In genomic region chr19:39381910-39382611, GRCh38 we compare ENCODE assay signal across 1 cellular context.
TF ChIP-seq lines count a peak whose summit lies in the region.

No MANE protein-coding gene starts in this region.

TF ChIP-seq in GM23338, 12 proteins besides CTCF, POLR2A, EP300 and RAD21:
- no peak for TF ChIP-seq EZH2phosphoT487 (IDR thresholded peaks at IDR 0.05; ENCODE audit: unreplicated experiment)
- TF ChIP-seq ZNF114 (CRISPR knock-in tag; IDR thresholded peaks at IDR 0.05) = no peak
- no peak for TF ChIP-seq STAT1 (IDR thresholded peaks at IDR 0.05; ENCODE audit: unreplicated experiment)
- TF ChIP-seq JUNB (IDR thresholded peaks at IDR 0.05; ENCODE audit: unreplicated experiment) = no peak
- TF ChIP-seq REST (IDR thresholded peaks at IDR 0.05; ENCODE audit: unreplicated experiment) = no peak
- no peak for TF ChIP-seq NANOG (IDR thresholded peaks at IDR 0.05; ENCODE audit: borderline replicate concordance)
- no peak for TF ChIP-seq CREB1 (CRISPR knock-in tag; IDR thresholded peaks at IDR 0.05; ENCODE audit: low read depth)
- no peak for TF ChIP-seq EZH2 (IDR thresholded peaks at IDR 0.05; ENCODE audit: low read depth, unreplicated experiment)
- TF ChIP-seq POLR2AphosphoS5 (IDR thresholded peaks at IDR 0.05; ENCODE audit: low read depth) = no peak
- TF ChIP-seq ZNF331 (CRISPR knock-in tag; IDR thresholded peaks at IDR 0.05; ENCODE audit: low read depth) = no peak
- no peak for TF ChIP-seq ZNF462 (CRISPR knock-in tag; IDR thresholded peaks at IDR 0.05)
- no peak for TF ChIP-seq ETS1 (IDR thresholded peaks at IDR 0.05)
